1 cellular context compared by ENCODE assay signal in the genomic region with DNA sequence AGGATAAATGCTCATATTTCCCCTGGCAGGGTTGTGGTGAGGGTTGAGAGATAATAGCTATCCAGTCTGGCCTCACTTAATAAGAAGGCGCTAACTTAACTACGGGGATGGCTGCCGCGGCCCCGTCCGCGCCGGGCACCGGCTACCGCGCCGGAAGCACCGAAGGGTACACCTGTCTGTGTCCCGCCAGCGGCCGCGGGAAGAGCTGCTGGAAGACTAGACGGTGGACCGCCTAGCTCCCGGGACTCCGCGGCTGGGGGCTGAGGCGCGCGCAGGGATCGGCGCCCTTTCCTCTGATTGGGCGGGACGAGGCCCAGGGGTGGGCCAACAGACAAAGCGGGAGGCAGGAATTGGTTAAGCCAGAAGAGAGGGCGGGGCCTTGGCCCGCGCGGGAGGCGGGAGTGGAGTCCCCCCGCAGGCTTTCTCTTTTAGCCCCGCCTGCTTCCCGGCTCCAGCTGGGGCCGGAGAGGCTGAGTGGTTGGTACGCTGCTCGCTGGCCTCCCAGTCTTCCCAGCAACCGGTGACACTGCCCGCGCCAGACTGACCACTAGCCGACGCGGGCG.
TF ChIP-seq lines count a peak whose summit lies in the region.

A gene (plus strand): TSS at position 431 of the 563 bp plus-strand sequence. CDS start 9,051 bp downstream, outside the sequence.

TF ChIP-seq in K562, 482 proteins besides CTCF, POLR2A, EP300 and RAD21 (continued from another document and continues in another):
- TF ChIP-seq, protein P1, sequence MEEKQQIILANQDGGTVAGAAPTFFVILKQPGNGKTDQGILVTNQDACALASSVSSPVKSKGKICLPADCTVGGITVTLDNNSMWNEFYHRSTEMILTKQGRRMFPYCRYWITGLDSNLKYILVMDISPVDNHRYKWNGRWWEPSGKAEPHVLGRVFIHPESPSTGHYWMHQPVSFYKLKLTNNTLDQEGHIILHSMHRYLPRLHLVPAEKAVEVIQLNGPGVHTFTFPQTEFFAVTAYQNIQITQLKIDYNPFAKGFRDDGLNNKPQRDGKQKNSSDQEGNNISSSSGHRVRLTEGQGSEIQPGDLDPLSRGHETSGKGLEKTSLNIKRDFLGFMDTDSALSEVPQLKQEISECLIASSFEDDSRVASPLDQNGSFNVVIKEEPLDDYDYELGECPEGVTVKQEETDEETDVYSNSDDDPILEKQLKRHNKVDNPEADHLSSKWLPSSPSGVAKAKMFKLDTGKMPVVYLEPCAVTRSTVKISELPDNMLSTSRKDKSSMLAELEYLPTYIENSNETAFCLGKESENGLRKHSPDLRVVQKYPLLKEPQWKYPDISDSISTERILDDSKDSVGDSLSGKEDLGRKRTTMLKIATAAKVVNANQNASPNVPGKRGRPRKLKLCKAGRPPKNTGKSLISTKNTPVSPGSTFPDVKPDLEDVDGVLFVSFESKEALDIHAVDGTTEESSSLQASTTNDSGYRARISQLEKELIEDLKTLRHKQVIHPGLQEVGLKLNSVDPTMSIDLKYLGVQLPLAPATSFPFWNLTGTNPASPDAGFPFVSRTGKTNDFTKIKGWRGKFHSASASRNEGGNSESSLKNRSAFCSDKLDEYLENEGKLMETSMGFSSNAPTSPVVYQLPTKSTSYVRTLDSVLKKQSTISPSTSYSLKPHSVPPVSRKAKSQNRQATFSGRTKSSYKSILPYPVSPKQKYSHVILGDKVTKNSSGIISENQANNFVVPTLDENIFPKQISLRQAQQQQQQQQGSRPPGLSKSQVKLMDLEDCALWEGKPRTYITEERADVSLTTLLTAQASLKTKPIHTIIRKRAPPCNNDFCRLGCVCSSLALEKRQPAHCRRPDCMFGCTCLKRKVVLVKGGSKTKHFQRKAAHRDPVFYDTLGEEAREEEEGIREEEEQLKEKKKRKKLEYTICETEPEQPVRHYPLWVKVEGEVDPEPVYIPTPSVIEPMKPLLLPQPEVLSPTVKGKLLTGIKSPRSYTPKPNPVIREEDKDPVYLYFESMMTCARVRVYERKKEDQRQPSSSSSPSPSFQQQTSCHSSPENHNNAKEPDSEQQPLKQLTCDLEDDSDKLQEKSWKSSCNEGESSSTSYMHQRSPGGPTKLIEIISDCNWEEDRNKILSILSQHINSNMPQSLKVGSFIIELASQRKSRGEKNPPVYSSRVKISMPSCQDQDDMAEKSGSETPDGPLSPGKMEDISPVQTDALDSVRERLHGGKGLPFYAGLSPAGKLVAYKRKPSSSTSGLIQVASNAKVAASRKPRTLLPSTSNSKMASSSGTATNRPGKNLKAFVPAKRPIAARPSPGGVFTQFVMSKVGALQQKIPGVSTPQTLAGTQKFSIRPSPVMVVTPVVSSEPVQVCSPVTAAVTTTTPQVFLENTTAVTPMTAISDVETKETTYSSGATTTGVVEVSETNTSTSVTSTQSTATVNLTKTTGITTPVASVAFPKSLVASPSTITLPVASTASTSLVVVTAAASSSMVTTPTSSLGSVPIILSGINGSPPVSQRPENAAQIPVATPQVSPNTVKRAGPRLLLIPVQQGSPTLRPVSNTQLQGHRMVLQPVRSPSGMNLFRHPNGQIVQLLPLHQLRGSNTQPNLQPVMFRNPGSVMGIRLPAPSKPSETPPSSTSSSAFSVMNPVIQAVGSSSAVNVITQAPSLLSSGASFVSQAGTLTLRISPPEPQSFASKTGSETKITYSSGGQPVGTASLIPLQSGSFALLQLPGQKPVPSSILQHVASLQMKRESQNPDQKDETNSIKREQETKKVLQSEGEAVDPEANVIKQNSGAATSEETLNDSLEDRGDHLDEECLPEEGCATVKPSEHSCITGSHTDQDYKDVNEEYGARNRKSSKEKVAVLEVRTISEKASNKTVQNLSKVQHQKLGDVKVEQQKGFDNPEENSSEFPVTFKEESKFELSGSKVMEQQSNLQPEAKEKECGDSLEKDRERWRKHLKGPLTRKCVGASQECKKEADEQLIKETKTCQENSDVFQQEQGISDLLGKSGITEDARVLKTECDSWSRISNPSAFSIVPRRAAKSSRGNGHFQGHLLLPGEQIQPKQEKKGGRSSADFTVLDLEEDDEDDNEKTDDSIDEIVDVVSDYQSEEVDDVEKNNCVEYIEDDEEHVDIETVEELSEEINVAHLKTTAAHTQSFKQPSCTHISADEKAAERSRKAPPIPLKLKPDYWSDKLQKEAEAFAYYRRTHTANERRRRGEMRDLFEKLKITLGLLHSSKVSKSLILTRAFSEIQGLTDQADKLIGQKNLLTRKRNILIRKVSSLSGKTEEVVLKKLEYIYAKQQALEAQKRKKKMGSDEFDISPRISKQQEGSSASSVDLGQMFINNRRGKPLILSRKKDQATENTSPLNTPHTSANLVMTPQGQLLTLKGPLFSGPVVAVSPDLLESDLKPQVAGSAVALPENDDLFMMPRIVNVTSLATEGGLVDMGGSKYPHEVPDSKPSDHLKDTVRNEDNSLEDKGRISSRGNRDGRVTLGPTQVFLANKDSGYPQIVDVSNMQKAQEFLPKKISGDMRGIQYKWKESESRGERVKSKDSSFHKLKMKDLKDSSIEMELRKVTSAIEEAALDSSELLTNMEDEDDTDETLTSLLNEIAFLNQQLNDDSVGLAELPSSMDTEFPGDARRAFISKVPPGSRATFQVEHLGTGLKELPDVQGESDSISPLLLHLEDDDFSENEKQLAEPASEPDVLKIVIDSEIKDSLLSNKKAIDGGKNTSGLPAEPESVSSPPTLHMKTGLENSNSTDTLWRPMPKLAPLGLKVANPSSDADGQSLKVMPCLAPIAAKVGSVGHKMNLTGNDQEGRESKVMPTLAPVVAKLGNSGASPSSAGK (IDR thresholded peaks at IDR 0.05) = no peak
- peak; percentile 50 for TF ChIP-seq JUND (IDR thresholded peaks at IDR 0.05; ENCODE audit: borderline replicate concordance, low read depth, low read length)
- no peak for TF ChIP-seq JUND (tag; IDR thresholded peaks at IDR 0.05; ENCODE audit: borderline replicate concordance, low read depth, low read length)
- TF ChIP-seq ZNF212 (CRISPR knock-in tag; IDR thresholded peaks at IDR 0.05) = no peak
- no peak for TF ChIP-seq HNRNPUL1 (IDR thresholded peaks at IDR 0.05; ENCODE audit: low read length)
- TF ChIP-seq CREB1 (IDR thresholded peaks at IDR 0.05) = peak; percentile 88
- peak; percentile 83 for TF ChIP-seq CREB1 (CRISPR knock-in tag; IDR thresholded peaks at IDR 0.05)
- TF ChIP-seq, protein P2, sequence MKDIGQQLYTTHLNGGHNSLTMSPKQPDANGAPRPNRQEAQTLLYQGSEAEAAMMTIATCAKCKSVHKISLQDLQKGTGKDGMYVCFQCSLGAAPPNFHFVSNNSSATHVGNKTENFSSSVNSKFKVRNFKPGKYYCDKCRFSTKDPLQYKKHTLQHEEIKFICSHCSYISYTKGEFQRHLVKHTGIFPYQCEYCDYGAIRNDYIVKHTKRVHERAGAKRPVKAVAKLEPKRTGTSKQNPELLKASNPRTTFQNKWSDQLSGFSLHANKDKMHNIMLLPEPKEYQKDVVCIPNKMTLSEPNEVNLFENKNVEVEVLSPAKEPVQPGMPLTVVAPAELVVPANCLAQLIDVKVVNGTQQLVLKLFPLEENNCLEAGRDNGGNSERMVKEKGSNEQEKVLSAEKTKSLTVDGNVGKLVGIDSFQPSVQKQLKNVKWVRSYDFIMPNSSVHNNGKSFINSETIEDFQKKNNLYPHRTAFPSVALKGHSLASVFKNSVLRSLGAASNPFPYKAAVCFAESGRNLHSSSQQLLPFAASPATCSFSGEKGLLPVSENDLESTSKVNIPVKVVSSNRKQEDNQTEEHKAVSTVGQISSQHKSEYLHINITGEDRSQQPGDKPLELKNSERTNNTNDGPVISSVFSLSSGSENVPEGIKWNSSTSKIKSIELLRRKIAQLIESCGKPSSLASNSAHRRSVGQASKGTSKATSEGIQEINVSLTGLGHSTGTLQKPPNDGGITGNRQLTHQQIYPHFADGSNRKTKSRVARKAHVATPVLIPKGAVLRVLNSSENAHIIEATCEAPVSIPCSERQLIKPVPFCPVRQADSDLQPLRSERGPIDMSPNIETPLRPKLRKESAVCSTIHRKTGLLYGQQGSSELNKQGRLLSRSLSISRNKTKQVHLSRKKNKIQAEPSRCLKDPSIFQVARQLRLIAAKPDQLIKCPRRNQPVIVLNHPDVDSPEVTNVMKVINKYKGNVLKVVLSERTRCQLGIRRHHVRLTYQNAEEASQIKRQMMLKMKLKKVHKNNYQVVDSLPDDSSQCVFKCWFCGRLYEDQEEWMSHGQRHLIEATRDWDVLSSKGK (CRISPR knock-in tag; IDR thresholded peaks at IDR 0.05) = no peak
- TF ChIP-seq ILF3 (IDR thresholded peaks at IDR 0.05; ENCODE audit: borderline replicate concordance) = no peak
- TF ChIP-seq ZNF76 (CRISPR knock-in tag; IDR thresholded peaks at IDR 0.05; ENCODE audit: borderline replicate concordance) = no peak
- TF ChIP-seq ZNF445 (CRISPR knock-in tag; IDR thresholded peaks at IDR 0.05; ENCODE audit: low read depth) = no peak
- TF ChIP-seq, protein P3, sequence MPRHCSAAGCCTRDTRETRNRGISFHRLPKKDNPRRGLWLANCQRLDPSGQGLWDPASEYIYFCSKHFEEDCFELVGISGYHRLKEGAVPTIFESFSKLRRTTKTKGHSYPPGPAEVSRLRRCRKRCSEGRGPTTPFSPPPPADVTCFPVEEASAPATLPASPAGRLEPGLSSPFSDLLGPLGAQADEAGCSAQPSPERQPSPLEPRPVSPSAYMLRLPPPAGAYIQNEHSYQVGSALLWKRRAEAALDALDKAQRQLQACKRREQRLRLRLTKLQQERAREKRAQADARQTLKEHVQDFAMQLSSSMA (CRISPR knock-in tag; IDR thresholded peaks at IDR 0.05) = peak; percentile 61; the same call in 1 of the 2 replicates
- peak; percentile 60 for TF ChIP-seq ASH1L (IDR thresholded peaks at IDR 0.05; ENCODE audit: borderline replicate concordance, low read depth, partially characterized antibody)
- TF ChIP-seq ZFPM2 (CRISPR knock-in tag; IDR thresholded peaks at IDR 0.05) = no peak
- no peak for TF ChIP-seq ZNF24 (IDR thresholded peaks at IDR 0.05)
- TF ChIP-seq NR2C2 (CRISPR knock-in tag; IDR thresholded peaks at IDR 0.05) = no peak
- no peak for TF ChIP-seq NR2C2 (tag; IDR thresholded peaks at IDR 0.05)
- no peak for TF ChIP-seq EZH2 (IDR thresholded peaks at IDR 0.05; ENCODE audit: borderline replicate concordance, low read depth, low read length)
- no peak for TF ChIP-seq SRSF9 (IDR thresholded peaks at IDR 0.05; ENCODE audit: borderline replicate concordance, low read depth, low read length)
- TF ChIP-seq THRAP3 (IDR thresholded peaks at IDR 0.05; ENCODE audit: borderline replicate concordance) = no peak
- TF ChIP-seq, protein P4, sequence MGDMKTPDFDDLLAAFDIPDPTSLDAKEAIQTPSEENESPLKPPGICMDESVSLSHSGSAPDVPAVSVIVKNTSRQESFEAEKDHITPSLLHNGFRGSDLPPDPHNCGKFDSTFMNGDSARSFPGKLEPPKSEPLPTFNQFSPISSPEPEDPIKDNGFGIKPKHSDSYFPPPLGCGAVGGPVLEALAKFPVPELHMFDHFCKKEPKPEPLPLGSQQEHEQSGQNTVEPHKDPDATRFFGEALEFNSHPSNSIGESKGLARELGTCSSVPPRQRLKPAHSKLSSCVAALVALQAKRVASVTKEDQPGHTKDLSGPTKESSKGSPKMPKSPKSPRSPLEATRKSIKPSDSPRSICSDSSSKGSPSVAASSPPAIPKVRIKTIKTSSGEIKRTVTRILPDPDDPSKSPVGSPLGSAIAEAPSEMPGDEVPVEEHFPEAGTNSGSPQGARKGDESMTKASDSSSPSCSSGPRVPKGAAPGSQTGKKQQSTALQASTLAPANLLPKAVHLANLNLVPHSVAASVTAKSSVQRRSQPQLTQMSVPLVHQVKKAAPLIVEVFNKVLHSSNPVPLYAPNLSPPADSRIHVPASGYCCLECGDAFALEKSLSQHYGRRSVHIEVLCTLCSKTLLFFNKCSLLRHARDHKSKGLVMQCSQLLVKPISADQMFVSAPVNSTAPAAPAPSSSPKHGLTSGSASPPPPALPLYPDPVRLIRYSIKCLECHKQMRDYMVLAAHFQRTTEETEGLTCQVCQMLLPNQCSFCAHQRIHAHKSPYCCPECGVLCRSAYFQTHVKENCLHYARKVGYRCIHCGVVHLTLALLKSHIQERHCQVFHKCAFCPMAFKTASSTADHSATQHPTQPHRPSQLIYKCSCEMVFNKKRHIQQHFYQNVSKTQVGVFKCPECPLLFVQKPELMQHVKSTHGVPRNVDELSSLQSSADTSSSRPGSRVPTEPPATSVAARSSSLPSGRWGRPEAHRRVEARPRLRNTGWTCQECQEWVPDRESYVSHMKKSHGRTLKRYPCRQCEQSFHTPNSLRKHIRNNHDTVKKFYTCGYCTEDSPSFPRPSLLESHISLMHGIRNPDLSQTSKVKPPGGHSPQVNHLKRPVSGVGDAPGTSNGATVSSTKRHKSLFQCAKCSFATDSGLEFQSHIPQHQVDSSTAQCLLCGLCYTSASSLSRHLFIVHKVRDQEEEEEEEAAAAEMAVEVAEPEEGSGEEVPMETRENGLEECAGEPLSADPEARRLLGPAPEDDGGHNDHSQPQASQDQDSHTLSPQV (IDR thresholded peaks at IDR 0.05) = no peak
- no peak for TF ChIP-seq FOXK1 (CRISPR knock-in tag; IDR thresholded peaks at IDR 0.05; ENCODE audit: borderline replicate concordance)
- TF ChIP-seq HDAC8 (tag; IDR thresholded peaks at IDR 0.05) = no peak
- 0 out of 2 replicates have a peak, but pooled peaks have one; percentile 6 for TF ChIP-seq SMARCC2 (IDR thresholded peaks at IDR 0.05; ENCODE audit: low read depth)
- TF ChIP-seq, protein P5, sequence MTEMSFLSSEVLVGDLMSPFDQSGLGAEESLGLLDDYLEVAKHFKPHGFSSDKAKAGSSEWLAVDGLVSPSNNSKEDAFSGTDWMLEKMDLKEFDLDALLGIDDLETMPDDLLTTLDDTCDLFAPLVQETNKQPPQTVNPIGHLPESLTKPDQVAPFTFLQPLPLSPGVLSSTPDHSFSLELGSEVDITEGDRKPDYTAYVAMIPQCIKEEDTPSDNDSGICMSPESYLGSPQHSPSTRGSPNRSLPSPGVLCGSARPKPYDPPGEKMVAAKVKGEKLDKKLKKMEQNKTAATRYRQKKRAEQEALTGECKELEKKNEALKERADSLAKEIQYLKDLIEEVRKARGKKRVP (CRISPR knock-in tag; IDR thresholded peaks at IDR 0.05) = no peak
- TF ChIP-seq FIP1L1 (IDR thresholded peaks at IDR 0.05; ENCODE audit: low read depth, low read length, poor library complexity, severe bottlenecking) = peak; percentile 71
- TF ChIP-seq HNRNPLL (IDR thresholded peaks at IDR 0.05; ENCODE audit: low read depth, low read length, poor library complexity, severe bottlenecking) = no peak
- no peak for TF ChIP-seq KDM1A (IDR thresholded peaks at IDR 0.05)
- no peak for TF ChIP-seq NBN (IDR thresholded peaks at IDR 0.05; ENCODE audit: low read depth)
- TF ChIP-seq MTA3 (IDR thresholded peaks at IDR 0.05; ENCODE audit: borderline replicate concordance) = 0 out of 2 replicates have a peak, but pooled peaks have one; percentile 3
- TF ChIP-seq KLF13 (tag; IDR thresholded peaks at IDR 0.05; ENCODE audit: borderline replicate concordance, low read depth) = no peak
- TF ChIP-seq ATF1 (CRISPR knock-in tag; IDR thresholded peaks at IDR 0.05) = no peak
- no peak for TF ChIP-seq ATF1 (tag; IDR thresholded peaks at IDR 0.05)
- TF ChIP-seq ZNF239 (CRISPR knock-in tag; IDR thresholded peaks at IDR 0.05) = no peak
- TF ChIP-seq IRF2 (CRISPR knock-in tag; IDR thresholded peaks at IDR 0.05) = no peak
- TF ChIP-seq WHSC1 (IDR thresholded peaks at IDR 0.05; ENCODE audit: low read length) = no peak
- TF ChIP-seq NRF1 (conservative IDR thresholded peaks at IDR 0.05 in 1 of 2, IDR thresholded peaks at IDR 0.05 in 1 of 2) = peak; percentile 85 to 87
- TF ChIP-seq, protein P6, sequence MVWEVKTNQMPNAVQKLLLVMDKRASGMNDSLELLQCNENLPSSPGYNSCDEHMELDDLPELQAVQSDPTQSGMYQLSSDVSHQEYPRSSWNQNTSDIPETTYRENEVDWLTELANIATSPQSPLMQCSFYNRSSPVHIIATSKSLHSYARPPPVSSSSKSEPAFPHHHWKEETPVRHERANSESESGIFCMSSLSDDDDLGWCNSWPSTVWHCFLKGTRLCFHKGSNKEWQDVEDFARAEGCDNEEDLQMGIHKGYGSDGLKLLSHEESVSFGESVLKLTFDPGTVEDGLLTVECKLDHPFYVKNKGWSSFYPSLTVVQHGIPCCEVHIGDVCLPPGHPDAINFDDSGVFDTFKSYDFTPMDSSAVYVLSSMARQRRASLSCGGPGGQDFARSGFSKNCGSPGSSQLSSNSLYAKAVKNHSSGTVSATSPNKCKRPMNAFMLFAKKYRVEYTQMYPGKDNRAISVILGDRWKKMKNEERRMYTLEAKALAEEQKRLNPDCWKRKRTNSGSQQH (CRISPR knock-in tag; IDR thresholded peaks at IDR 0.05) = no peak
